ENCODE assay signal across 8 cellular contexts in the genomic region with DNA sequence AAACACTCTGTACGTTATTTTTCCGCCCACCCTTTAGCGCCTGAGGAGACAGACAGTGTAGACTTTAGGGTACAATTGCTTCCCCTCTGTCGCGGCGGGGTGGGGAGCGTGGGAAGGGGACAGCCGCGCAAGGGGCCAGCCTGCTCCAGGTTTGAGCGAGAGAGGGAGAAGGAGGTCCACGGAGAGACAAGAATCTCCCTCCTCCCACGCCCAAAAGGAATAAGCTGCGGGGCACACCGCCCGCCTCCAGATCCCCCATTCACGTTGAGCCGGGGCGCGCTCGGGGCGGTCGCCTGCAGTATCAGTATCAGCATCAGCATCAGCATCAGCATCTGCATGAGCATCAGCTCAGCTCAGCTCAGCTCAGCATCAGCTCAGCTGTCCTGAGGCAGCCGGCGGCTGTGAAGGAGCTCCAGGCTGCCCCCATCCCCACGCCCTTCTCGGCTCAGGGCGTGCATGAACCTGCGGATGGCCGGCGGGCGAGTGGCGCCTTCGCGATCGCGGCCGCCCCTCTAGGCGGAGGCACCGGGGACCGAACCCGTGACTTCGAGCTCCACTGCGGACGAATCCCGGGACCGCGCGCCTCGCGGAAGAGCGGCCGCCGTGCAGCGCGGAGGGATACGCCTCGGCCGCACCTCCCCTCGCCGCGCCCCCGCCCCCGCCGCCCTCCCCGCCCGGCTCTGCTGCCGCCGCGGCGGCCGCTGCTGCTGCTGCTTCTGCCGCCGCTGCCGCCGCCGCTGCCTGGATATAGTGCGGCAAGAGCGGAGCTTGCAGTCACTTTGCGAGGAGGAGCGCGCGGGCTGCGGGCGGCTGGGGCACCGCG. TPM values are rescaled to one million over a fixed set of nuclear protein-coding genes. Genes with fewer than 3 reads are reported as not detected.
DNase-seq lines count a peak whose midpoint lies in the region; ATAC-seq and TF ChIP-seq lines count a peak whose summit lies in the region.

Gene NCAM2 (plus strand): TSS at position 777 of the 823 bp plus-strand sequence.

- H3K9me3 ChIP-seq in breast epithelium (no peaks in the 10 kb centered on the region), iPS-18c (ENCODE audit: control insufficient read depth, insufficient read depth, low read length) (no peaks in the 10 kb centered on the region)

- no peaks in the 10 kb centered on the region for H3K27me3 ChIP-seq in breast epithelium

- peak; percentile 61 for ATAC-seq in GM18505 (IDR thresholded peaks at IDR 0.05; ENCODE audit: unreplicated experiment)
- ATAC-seq in HG03439 (IDR thresholded peaks at IDR 0.05; ENCODE audit: unreplicated experiment), result no peak

- TF ChIP-seq POLR2A in GM18505 (IDR thresholded peaks at IDR 0.05; ENCODE audit: borderline replicate concordance, extremely low read depth, insufficient read depth, insufficient read length) (no peak), breast epithelium (IDR thresholded peaks at IDR 0.05) (no peak)

- H3K36me3 ChIP-seq in breast epithelium, result no peaks in the 10 kb centered on the region

- DNase-seq in Kasumi-1 (lab: John Stamatoyannopoulos, UW) (peak; percentile 46 to 55), UCSD-AML1 (lab: John Stamatoyannopoulos, UW; ENCODE audit: unreplicated experiment) (peak; percentile 59), breast epithelium (ENCODE audit: low spot score in 2 of 2) (peak; percentile 47 to 62)
- DNase-seq in NK-92 treated with Interleukin-12 subunit alpha and Interleukin-12 subunit beta, amount 100 ng/mL, for 24 hours (lab: John Stamatoyannopoulos, UW), result no peak

- H3K27ac ChIP-seq in breast epithelium (peak within 1 kb of the TSS in 1 of 2 donors; percentile 26), skin epidermis (peak within 1 kb of the TSS in 6 of 21 experiments; percentile 33 to 64 (median 48))

- intact Hi-C loops in breast epithelium (cut with DNase I; ENCODE audit: low total_unique reads), result no loop called here

- peaks cover 0 to 3% of the 10 kb centered on the region in 2 donors for H3K4me1 ChIP-seq in breast epithelium

- H3K4me3 ChIP-seq in breast epithelium (peak within 1 kb of the TSS; percentile 45 to 83 (median 63)), iPS-18c (ENCODE audit: insufficient read depth, low read depth, low read length) (peak within 1 kb of the TSS; percentile 60), skin epidermis (peak within 1 kb of the TSS; percentile 28 to 52 (median 38))

- TF ChIP-seq CTCF in breast epithelium (IDR thresholded peaks at IDR 0.05), result no peak

RNA-seq across cellular contexts. Expression of gene NCAM2, which starts in this region (rescaled TPM):
- 1 to 10 TPM; 2.6 to 6.3 (median 3.6) TPM for total RNA-seq in breast epithelium
